Comparison of ENCODE assay signal across 9 cellular contexts in the genomic region with DNA sequence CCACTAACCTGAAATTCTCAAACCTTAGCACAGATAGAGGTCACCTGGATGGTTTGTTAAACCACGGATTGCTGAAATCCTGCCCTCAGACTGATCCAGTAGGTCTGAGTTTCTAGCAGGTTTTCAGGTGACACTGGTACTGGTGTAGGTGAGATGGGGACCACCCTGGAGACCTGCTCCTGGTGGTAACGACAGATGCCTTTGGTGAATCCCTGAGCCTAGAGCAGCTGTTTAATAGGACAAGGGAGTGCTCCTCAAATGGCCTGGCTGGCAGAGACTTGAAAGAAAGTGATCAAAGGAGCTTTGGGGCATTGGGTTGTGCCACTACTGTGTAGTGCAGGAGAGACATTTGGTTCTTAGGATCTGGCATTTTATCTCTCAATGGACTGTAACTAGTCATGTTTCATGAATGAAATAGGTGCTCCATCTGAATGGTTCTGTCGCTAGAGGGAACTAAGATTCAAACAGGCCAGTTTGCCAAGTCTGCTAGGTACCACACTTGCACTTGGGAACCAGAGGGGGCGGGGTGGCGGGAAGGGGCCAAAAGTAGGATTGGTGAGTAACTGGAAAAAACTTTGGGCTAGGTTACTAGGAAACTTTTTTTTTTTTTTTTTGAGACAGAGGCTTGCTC. TPM values are rescaled to one million over a fixed set of nuclear protein-coding genes. Genes with fewer than 3 reads are reported as not detected.
A peak's percentile ranks its signal among the peaks of the same experiment; 100 is the strongest.
DNase-seq lines count a peak whose midpoint lies in the region; ATAC-seq, FAIRE-seq and TF ChIP-seq lines count a peak whose summit lies in the region.
"Had no signal": no experiment of that assay in that cellular context is flagged by ENCODE, and none has a peak within 500 bp of the region (broad histone marks: within the 10 kb centered on the region; RNA-seq: fewer than 3 reads in every experiment).

No MANE protein-coding gene starts in this region.

- H3K9ac ChIP-seq in endothelial cell of umbilical vein (replicated peaks; ENCODE audit: extremely low read depth, insufficient read depth, low read length) (no peak overlapping the region), smooth muscle cell (ENCODE audit: low read depth) (no peak overlapping the region)

- H3K36me3 ChIP-seq in endothelial cell of umbilical vein (ENCODE audit: control insufficient read depth in 2 of 2, extremely low read depth in 1 of 2, insufficient read depth in 2 of 2, low read length in 2 of 2), result peaks cover 7 to 25% of the 10 kb centered on the region in 2 experiments
- H3K36me3 ChIP-seq in smooth muscle cell (ENCODE audit: low read depth), result no peaks in the 10 kb centered on the region

- no peak for FAIRE-seq in endothelial cell of umbilical vein (lab: Jason Lieb, UNC)

- BruUV-seq in endothelial cell of umbilical vein (replicated peaks; lab: Mats Ljungman, UMichigan), result no TSS peak

- H3K9me3 Mint-ChIP-seq in activated CD4-positive, alpha-beta T cell treated with anti-CD3 and anti-CD28 coated beads, Interleukin-2, amount 10 ng/mL, durations not matched to agents 7 days and 5 days, result no peaks in the 10 kb centered on the region

- dilution Hi-C loops in endothelial cell of umbilical vein (cut with MboI; ENCODE audit: extremely low pct_ligation_motif_present, low sequenced_read_pairs), result no loop called here

- TF ChIP-seq CTCF in endothelial cell of umbilical vein (IDR thresholded peaks at IDR 0.05; ENCODE audit: extremely low read depth in 1 of 2, insufficient read depth in 1 of 2, low read depth in 1 of 2, low read length in 2 of 2) (no peak), smooth muscle cell (IDR thresholded peaks at IDR 0.05; ENCODE audit: borderline replicate concordance, insufficient read depth, poor library complexity, severe bottlenecking) (no peak)

- H3K79me2 ChIP-seq in endothelial cell of umbilical vein (ENCODE audit: control insufficient read depth, insufficient read depth, low read length), result peaks cover 23% of the 10 kb centered on the region
- peaks cover 28% of the 10 kb centered on the region for H3K79me2 ChIP-seq in smooth muscle cell (ENCODE audit: low read depth)

- ATAC-seq in GM18861 (IDR thresholded peaks at IDR 0.05; ENCODE audit: unreplicated experiment), result no peak

- peaks cover 21% of the 10 kb centered on the region for H3K4me1 ChIP-seq in endothelial cell of umbilical vein (ENCODE audit: control insufficient read depth, extremely low read depth, insufficient read depth, low read length)
- peaks cover 11% of the 10 kb centered on the region for H3K4me1 ChIP-seq in smooth muscle cell (ENCODE audit: low read depth)

- no peak overlapping the region for H3K27ac ChIP-seq in endothelial cell of umbilical vein (ENCODE audit: insufficient read depth, low read depth, low read length)
- H3K27ac ChIP-seq in smooth muscle cell (ENCODE audit: low read depth), result peak overlapping the region; percentile 38
- H3K27ac ChIP-seq: C4-2B had no signal

- POLR2A ChIA-PET in activated CD4-positive, alpha-beta T cell treated with anti-CD3 and anti-CD28 coated beads, Interleukin-2, amount 10 ng/mL, durations not matched to agents 7 days and 5 days (lab: Charles Lee), result no interaction called here
- POLR2A ChIA-PET in endothelial cell of umbilical vein (lab: Charles Lee), result no interaction called here

- intact Hi-C loops in endothelial cell of umbilical vein (cut with micrococcal nuclease), result no loop called here

- peaks cover 40% of the 10 kb centered on the region for H3K36me3 Mint-ChIP-seq in activated CD4-positive, alpha-beta T cell treated with anti-CD3 and anti-CD28 coated beads, Interleukin-2, amount 10 ng/mL, durations not matched to agents 7 days and 5 days (ENCODE audit: low read depth)

- no peaks in the 10 kb centered on the region for H3K27me3 Mint-ChIP-seq in activated CD4-positive, alpha-beta T cell treated with anti-CD3 and anti-CD28 coated beads, Interleukin-2, amount 10 ng/mL, durations not matched to agents 7 days and 5 days

- H3K4me3 ChIP-seq in endothelial cell of umbilical vein (replicated peaks in 1 of 3; ENCODE audit: insufficient read depth in 1 of 3, low read depth in 1 of 3, low read length in 3 of 3), result no peak overlapping the region
- H3K4me3 ChIP-seq in smooth muscle cell, result no peak overlapping the region

- CTCF ChIA-PET in activated CD4-positive, alpha-beta T cell treated with anti-CD3 and anti-CD28 coated beads, Interleukin-2, amount 10 ng/mL, durations not matched to agents 7 days and 5 days (lab: Charles Lee), result no interaction called here
- CTCF ChIA-PET in endothelial cell of umbilical vein (lab: Charles Lee), result no interaction called here

- 91% methylated on average over 5 of the region's 5 CpGs for WGBS in smooth muscle cell (ENCODE audit: low lambda C conversion rate)

- H3K27me3 ChIP-seq in endothelial cell of umbilical vein (ENCODE audit: control insufficient read depth in 2 of 2, insufficient read depth in 2 of 2, low read length in 2 of 2) (no peaks in the 10 kb centered on the region), smooth muscle cell (ENCODE audit: low read depth) (no peaks in the 10 kb centered on the region)

- no peak for DNase-seq in activated CD4-positive, alpha-beta T cell treated with anti-CD3 and anti-CD28 coated beads, Interleukin-2, amount 10 ng/mL, durations not matched to agents 7 days and 5 days
- DNase-seq in activated CD4-positive, alpha-beta T cell treated with anti-CD3 and anti-CD28 coated beads for 1 hour, result no peak
- DNase-seq in OCI-M1 (lab: John Stamatoyannopoulos, UW) (peak; percentile 34), endothelial cell of umbilical vein (ENCODE audit: low read depth, low spot score) (no peak), smooth muscle cell (lab: John Stamatoyannopoulos, UW; ENCODE audit: unreplicated experiment) (no peak), NCI-H2227 (lab: John Stamatoyannopoulos, UW; ENCODE audit: unreplicated experiment) (no peak), NCI-H1105 (lab: John Stamatoyannopoulos, UW) (no peak)

- H2AFZ ChIP-seq in endothelial cell of umbilical vein (ENCODE audit: low read depth, low read length) (no peak overlapping the region), smooth muscle cell (ENCODE audit: low read depth) (no peak overlapping the region)

- peaks cover 37% of the 10 kb centered on the region for H3F3A ChIP-seq in smooth muscle cell (ENCODE audit: low read depth)

- no peak overlapping the region for H3K4me3 Mint-ChIP-seq in activated CD4-positive, alpha-beta T cell treated with anti-CD3 and anti-CD28 coated beads, Interleukin-2, amount 10 ng/mL, durations not matched to agents 7 days and 5 days

- H3K9me3 ChIP-seq in endothelial cell of umbilical vein (replicated peaks; ENCODE audit: control insufficient read depth, insufficient read depth, low read length), result no peaks in the 10 kb centered on the region
- no peaks in the 10 kb centered on the region for H3K9me3 ChIP-seq in smooth muscle cell (replicated peaks; ENCODE audit: low read depth)

- no peak for TF ChIP-seq POLR2A in endothelial cell of umbilical vein (IDR thresholded peaks at IDR 0.05; ENCODE audit: low read depth, low read length)

- H4K20me1 ChIP-seq in endothelial cell of umbilical vein (replicated peaks; ENCODE audit: control insufficient read depth, extremely low read depth, insufficient read depth, low read length) (no peaks in the 10 kb centered on the region), smooth muscle cell (ENCODE audit: low read depth) (peaks cover 41% of the 10 kb centered on the region)

- H3K9me1 ChIP-seq in endothelial cell of umbilical vein (replicated peaks; ENCODE audit: control insufficient read depth, extremely low read depth, insufficient read depth, low read length), result no peaks in the 10 kb centered on the region

- H3K4me2 ChIP-seq in endothelial cell of umbilical vein (ENCODE audit: insufficient read depth, low read length) (no peak overlapping the region), smooth muscle cell (no peak overlapping the region)

- peaks cover 31% of the 10 kb centered on the region for H3K4me1 Mint-ChIP-seq in activated CD4-positive, alpha-beta T cell treated with anti-CD3 and anti-CD28 coated beads, Interleukin-2, amount 10 ng/mL, durations not matched to agents 7 days and 5 days

- H3K27ac Mint-ChIP-seq in activated CD4-positive, alpha-beta T cell treated with anti-CD3 and anti-CD28 coated beads, Interleukin-2, amount 10 ng/mL, durations not matched to agents 7 days and 5 days, result peak overlapping the region; percentile 41

RNA-seq across cellular contexts. Expression of a gene that starts 2.9 kb away (rescaled TPM):
- total RNA-seq in activated CD4-positive, alpha-beta T cell treated with anti-CD3 and anti-CD28 coated beads, Interleukin-2, amount 10 ng/mL, durations not matched to agents 7 days and 5 days, result 100 to 1,000 TPM; 125 to 137 TPM
- total RNA-seq in endothelial cell of umbilical vein (9.4 and 11.1 TPM in 2 replicates), smooth muscle cell (1.5 and 1.9 TPM in 2 replicates)
- polyA plus RNA-seq in endothelial cell of umbilical vein (22.5 and 23.5 TPM in 2 replicates), smooth muscle cell (6.3 and 7.4 TPM in 2 replicates)
- 17.1 and 17.9 TPM in 2 replicates for polyA plus RNA-seq in endothelial cell of umbilical vein (2011; cell fraction: cytosol; rRNA removed)
- polyA plus RNA-seq in endothelial cell of umbilical vein (2011; cell fraction: nucleus; rRNA removed), result 13.8 and 14.5 TPM in 2 replicates
- polyA plus RNA-seq in endothelial cell of umbilical vein (2012), result 8.8 and 9.0 TPM in 2 replicates
- 11.0 and 11.7 TPM in 2 replicates for polyA minus RNA-seq in endothelial cell of umbilical vein
- polyA minus RNA-seq in endothelial cell of umbilical vein (2011; cell fraction: cytosol; rRNA and poly(A)+ RNA removed), result 11.2 TPM
- polyA minus RNA-seq in endothelial cell of umbilical vein (2011; cell fraction: nucleus; rRNA and poly(A)+ RNA removed), result 4.4 and 5.2 TPM in 2 replicates

RNA-seq across cellular contexts. Expression of a gene that starts 5.4 kb away (rescaled TPM):
- 1,000 to 10,000 TPM; 1,014 to 1,124 TPM for total RNA-seq in activated CD4-positive, alpha-beta T cell treated with anti-CD3 and anti-CD28 coated beads, Interleukin-2, amount 10 ng/mL, durations not matched to agents 7 days and 5 days
- total RNA-seq in endothelial cell of umbilical vein, result 1,014 and 1,102 TPM in 2 replicates
- 2,467 and 2,620 TPM in 2 replicates for polyA plus RNA-seq in endothelial cell of umbilical vein
- 4,890 and 5,080 TPM in 2 replicates for polyA plus RNA-seq in endothelial cell of umbilical vein (2011; cell fraction: cytosol; rRNA removed)
- 1,058 and 1,799 TPM in 2 replicates for polyA plus RNA-seq in endothelial cell of umbilical vein (2011; cell fraction: nucleus; rRNA removed)
- 2,952 and 3,928 TPM in 2 replicates for polyA plus RNA-seq in endothelial cell of umbilical vein (2012)
- polyA minus RNA-seq in endothelial cell of umbilical vein, result 1,135 and 1,329 TPM in 2 replicates
- 601 TPM for polyA minus RNA-seq in endothelial cell of umbilical vein (2011; cell fraction: cytosol; rRNA and poly(A)+ RNA removed)
- 149 and 293 TPM in 2 replicates for polyA minus RNA-seq in endothelial cell of umbilical vein (2011; cell fraction: nucleus; rRNA and poly(A)+ RNA removed)
- total RNA-seq in smooth muscle cell, result 1,947 and 2,084 TPM in 2 replicates
- 963 and 994 TPM in 2 replicates for polyA plus RNA-seq in smooth muscle cell

RNA-seq across cellular contexts. Expression of a gene that starts 18.5 kb away (rescaled TPM):
- total RNA-seq in activated CD4-positive, alpha-beta T cell treated with anti-CD3 and anti-CD28 coated beads, Interleukin-2, amount 10 ng/mL, durations not matched to agents 7 days and 5 days, result 10 to 100 TPM; 10.2 to 12.8 TPM
- total RNA-seq in endothelial cell of umbilical vein (482 and 487 TPM in 2 replicates), smooth muscle cell (146 and 174 TPM in 2 replicates)
- polyA plus RNA-seq in endothelial cell of umbilical vein (339 and 370 TPM in 2 replicates), smooth muscle cell (218 and 229 TPM in 2 replicates)
- 350 and 373 TPM in 2 replicates for polyA plus RNA-seq in endothelial cell of umbilical vein (2011; cell fraction: cytosol; rRNA removed)
- polyA plus RNA-seq in endothelial cell of umbilical vein (2011; cell fraction: nucleus; rRNA removed), result 171 and 172 TPM in 2 replicates
- 681 and 716 TPM in 2 replicates for polyA plus RNA-seq in endothelial cell of umbilical vein (2012)
- 606 and 665 TPM in 2 replicates for polyA minus RNA-seq in endothelial cell of umbilical vein
- 77.7 TPM for polyA minus RNA-seq in endothelial cell of umbilical vein (2011; cell fraction: cytosol; rRNA and poly(A)+ RNA removed)
- 61.4 and 67.8 TPM in 2 replicates for polyA minus RNA-seq in endothelial cell of umbilical vein (2011; cell fraction: nucleus; rRNA and poly(A)+ RNA removed)

RNA-seq across cellular contexts. Expression of a gene that starts 21.4 kb away (rescaled TPM):
- under 1 TPM in 1 of 2 experiments, not detected in 1; 0.05 TPM for total RNA-seq in activated CD4-positive, alpha-beta T cell treated with anti-CD3 and anti-CD28 coated beads, Interleukin-2, amount 10 ng/mL, durations not matched to agents 7 days and 5 days
- total RNA-seq in endothelial cell of umbilical vein (0.53 and 0.97 TPM in 2 replicates), smooth muscle cell (0.27 and 0.81 TPM in 2 replicates)
- polyA plus RNA-seq in endothelial cell of umbilical vein (0.60 and 0.81 TPM in 2 replicates), smooth muscle cell (1.1 and 1.7 TPM in 2 replicates)
- polyA plus RNA-seq in endothelial cell of umbilical vein (2011; cell fraction: cytosol; rRNA removed), result 0.48 and 0.52 TPM in 2 replicates
- polyA plus RNA-seq in endothelial cell of umbilical vein (2011; cell fraction: nucleus; rRNA removed), result 0.22 and 0.31 TPM in 2 replicates
- 0.55 and 0.82 TPM in 2 replicates for polyA plus RNA-seq in endothelial cell of umbilical vein (2012)
- 0.19 and 0.39 TPM in 2 replicates for polyA minus RNA-seq in endothelial cell of umbilical vein
- not detected for polyA minus RNA-seq in endothelial cell of umbilical vein (2011; cell fraction: cytosol; rRNA and poly(A)+ RNA removed)
- not detected in 2 replicates for polyA minus RNA-seq in endothelial cell of umbilical vein (2011; cell fraction: nucleus; rRNA and poly(A)+ RNA removed)

RNA-seq across cellular contexts. Expression of a gene that starts 23.3 kb away (rescaled TPM):
- total RNA-seq in activated CD4-positive, alpha-beta T cell treated with anti-CD3 and anti-CD28 coated beads, Interleukin-2, amount 10 ng/mL, durations not matched to agents 7 days and 5 days, result 10 to 100 TPM; 13.0 to 14.0 TPM
- total RNA-seq in endothelial cell of umbilical vein, result 11.7 and 12.0 TPM in 2 replicates
- 7.3 and 9.2 TPM in 2 replicates for polyA plus RNA-seq in endothelial cell of umbilical vein
- 7.5 and 7.8 TPM in 2 replicates for polyA plus RNA-seq in endothelial cell of umbilical vein (2011; cell fraction: cytosol; rRNA removed)
- polyA plus RNA-seq in endothelial cell of umbilical vein (2011; cell fraction: nucleus; rRNA removed), result 9.2 and 9.5 TPM in 2 replicates
- 8.1 and 8.9 TPM in 2 replicates for polyA plus RNA-seq in endothelial cell of umbilical vein (2012)
- 11.6 and 13.4 TPM in 2 replicates for polyA minus RNA-seq in endothelial cell of umbilical vein
- polyA minus RNA-seq in endothelial cell of umbilical vein (2011; cell fraction: cytosol; rRNA and poly(A)+ RNA removed), result 5.4 TPM
- 7.1 and 8.8 TPM in 2 replicates for polyA minus RNA-seq in endothelial cell of umbilical vein (2011; cell fraction: nucleus; rRNA and poly(A)+ RNA removed)
- 8.2 and 9.3 TPM in 2 replicates for total RNA-seq in smooth muscle cell
- polyA plus RNA-seq in smooth muscle cell, result 15.7 and 19.2 TPM in 2 replicates

Comparison
In these comparisons a context has a peak if more than half of its experiments do, and no peak if none do; other contexts are left out.
1. RNA of a gene that starts 2.9 kb away (total RNA-seq): 125 to 137 TPM in activated CD4-positive, alpha-beta T cell treated with anti-CD3 and anti-CD28 coated beads, Interleukin-2, amount 10 ng/mL, durations not matched to agents 7 days and 5 days; 9.4 to 11.1 TPM in endothelial cell of umbilical vein and 1.5 to 1.9 TPM in smooth muscle cell; every median in the first group is over 10 times any median in the second.
2. RNA of a gene that starts 18.5 kb away (total RNA-seq): 482 to 487 TPM in endothelial cell of umbilical vein and 146 to 174 TPM in smooth muscle cell; 10.2 to 12.8 TPM in activated CD4-positive, alpha-beta T cell treated with anti-CD3 and anti-CD28 coated beads, Interleukin-2, amount 10 ng/mL, durations not matched to agents 7 days and 5 days; every median in the first group is over 10 times any median in the second.